In genomic region chr1:226135709-226136108, GRCh38 we compare ENCODE assay signal across 1 cellular context.
TF ChIP-seq lines count a peak whose summit lies in the region.

No MANE protein-coding gene starts in this region.

TF ChIP-seq in IMR-90, 13 proteins besides CTCF, POLR2A, EP300 and RAD21 (continued from another document):
- TF ChIP-seq ELK1 (IDR thresholded peaks at IDR 0.05; ENCODE audit: borderline replicate concordance, low read depth, low read length) (no peak), FOS (IDR thresholded peaks at IDR 0.05; ENCODE audit: low read depth, low read length) (no peak), MAFK (IDR thresholded peaks at IDR 0.05; ENCODE audit: low read depth, low read length) (no peak), SMC3 (IDR thresholded peaks at IDR 0.05; ENCODE audit: low read depth, low read length) (no peak), NFE2L2 (IDR thresholded peaks at IDR 0.05; ENCODE audit: low read depth, low read length) (no peak), RFX5 (IDR thresholded peaks at IDR 0.05; ENCODE audit: low read depth, low read length) (no peak), USF2 (IDR thresholded peaks at IDR 0.05; ENCODE audit: low read depth, low read length) (no peak)
TF ChIP-seq in IMR-90: peak in this region for 0.
